8 cellular contexts compared by ENCODE assay signal in genomic region chr4:55733874-55734437, GRCh38.
A peak's percentile ranks its signal among the peaks of the same experiment; 100 is the strongest.
DNase-seq lines count a peak whose midpoint lies in the region; ATAC-seq and TF ChIP-seq lines count a peak whose summit lies in the region.

No MANE protein-coding gene starts in this region.

- POLR2A ChIA-PET in PC-3 (lab: Charles Lee; ENCODE audit: unreplicated experiment), result interaction anchor here (0.6 to 0.9 kb wide), 3 partner anchors 136 to 388 kb away, joined by 3 to 8 read pairs (median 4); partner anchors contain the start of gene SRD5A3

- H3F3A ChIP-seq in GM23248 (ENCODE audit: insufficient read depth), result no peaks in the 10 kb centered on the region
- no peaks in the 10 kb centered on the region for H3F3A ChIP-seq in PC-3 (ENCODE audit: low read length, unreplicated experiment)

- no peaks in the 10 kb centered on the region for H3K4me1 ChIP-seq in GM23248 (ENCODE audit: insufficient read depth)
- peaks cover 15% of the 10 kb centered on the region for H3K4me1 ChIP-seq in PC-3 (ENCODE audit: insufficient read depth, low read length)
- H3K4me1 ChIP-seq in mucosa of stomach (ENCODE audit: control insufficient read depth, insufficient read depth, low read length), result peaks cover 43% of the 10 kb centered on the region

- H3K27ac ChIP-seq in GM23248 (no peak overlapping the region), PC-3 (ENCODE audit: low read length) (peak overlapping the region; percentile 33)

- no peak overlapping the region for H3K4me2 ChIP-seq in GM23248 (ENCODE audit: unreplicated experiment)
- H3K4me2 ChIP-seq in PC-3 (ENCODE audit: low read length), result peak overlapping the region; percentile 52

- no peak overlapping the region for H2AFZ ChIP-seq in GM23248
- H2AFZ ChIP-seq in PC-3 (ENCODE audit: low read length), result no peak overlapping the region

- H3K9ac ChIP-seq in GM23248 (no peak overlapping the region), PC-3 (ENCODE audit: low read length) (no peak overlapping the region), mucosa of stomach (ENCODE audit: low read length) (peak overlapping the region; percentile 15)

- H3K9me2 ChIP-seq in GM23248 (ENCODE audit: insufficient read depth) (no peaks in the 10 kb centered on the region), PC-3 (replicated peaks; ENCODE audit: low read length) (no peaks in the 10 kb centered on the region)

- 0% methylated on average over 2 of the region's 2 CpGs for WGBS in GM23248 (ENCODE audit: low coverage in 1 of 2, low lambda C conversion rate in 2 of 2, missing lambda C conversion rate in 2 of 2), 2 experiments

- DNase-seq in GM23248 (peak; percentile 75), PC-3 (peak; percentile 99), epithelial cell of esophagus (ENCODE audit: low read depth) (peak; percentile 98), islet precursor cell (no peak)
- no peak for DNase-seq in stimulated activated naive CD8-positive, alpha-beta T cell treated with anti-CD3 and anti-CD28 coated beads, Interleukin-15, Interleukin-2, amounts not matched to agents 100 U/mL and 50 U/mL, for 24 hours

- H3K27me3 ChIP-seq in GM23248 (replicated peaks; ENCODE audit: insufficient read depth) (peaks cover 13% of the 10 kb centered on the region), PC-3 (ENCODE audit: low read length) (no peaks in the 10 kb centered on the region), mucosa of stomach (ENCODE audit: control insufficient read depth, insufficient read depth, low read length) (no peaks in the 10 kb centered on the region)

- H3K4me3 ChIP-seq in GM23248 (no peak overlapping the region), PC-3 (ENCODE audit: low read length) (no peak overlapping the region), epithelial cell of esophagus (ENCODE audit: low read length) (no peak overlapping the region), mucosa of stomach (ENCODE audit: low read length) (no peak overlapping the region)

- TF ChIP-seq CTCF in PC-3 (conservative IDR thresholded peaks at IDR 0.05; ENCODE audit: low read depth, low read length) (no peak), epithelial cell of esophagus (IDR thresholded peaks at IDR 0.05; ENCODE audit: insufficient read depth, low read depth, low read length, missing control alignments) (no peak)

- H3K9me3 ChIP-seq in GM23248 (ENCODE audit: low read depth), result no peaks in the 10 kb centered on the region
- no peaks in the 10 kb centered on the region for H3K9me3 ChIP-seq in PC-3 (ENCODE audit: low read length)
- no peaks in the 10 kb centered on the region for H3K9me3 ChIP-seq in mucosa of stomach (ENCODE audit: control insufficient read depth, low read length)

- CTCF ChIA-PET in PC-3 (lab: Charles Lee), result interaction anchor here (0.5 to 1.1 kb wide), 4 partner anchors 30 to 763 kb away, joined by 3 to 4 read pairs (median 4); no protein-coding TSS in a partner anchor

- H3K36me3 ChIP-seq in GM23248 (ENCODE audit: low read depth), result no peaks in the 10 kb centered on the region
- H3K36me3 ChIP-seq in PC-3 (ENCODE audit: low read depth, low read length), result no peaks in the 10 kb centered on the region
- no peaks in the 10 kb centered on the region for H3K36me3 ChIP-seq in mucosa of stomach (ENCODE audit: control insufficient read depth, insufficient read depth, low read length)

- ATAC-seq in PC-3 (peak; percentile 97), HG03469 (IDR thresholded peaks at IDR 0.05; ENCODE audit: unreplicated experiment) (no peak), GM18517 (IDR thresholded peaks at IDR 0.05; ENCODE audit: unreplicated experiment) (no peak)
- no peak for ATAC-seq in stimulated activated naive CD8-positive, alpha-beta T cell treated with anti-CD3 and anti-CD28 coated beads, Interleukin-15, Interleukin-2, amounts not matched to agents 100 U/mL and 50 U/mL, for 24 hours

- no peaks in the 10 kb centered on the region for H3K79me2 ChIP-seq in GM23248 (ENCODE audit: insufficient read depth)
- H3K79me2 ChIP-seq in PC-3 (ENCODE audit: low read length), result no peaks in the 10 kb centered on the region

- intact Hi-C loops in PC-3 (cut with micrococcal nuclease), result loop anchor here (5.0 kb wide), 1 partner anchor 412 kb away; no protein-coding TSS in a partner anchor

- no peaks in the 10 kb centered on the region for H4K20me1 ChIP-seq in GM23248 (ENCODE audit: insufficient read depth)
- H4K20me1 ChIP-seq in PC-3 (ENCODE audit: low read length), result no peaks in the 10 kb centered on the region

- in situ Hi-C loops in GM23248 (cut with MboI), result no loop called here

- no TSS peak for BruUV-seq in PC-3 (replicated peaks; lab: Mats Ljungman, UMichigan)

Comparison
In these comparisons a context has a peak if more than half of its experiments do, and no peak if none do; other contexts are left out.
1. DNase-seq: peak in GM23248 (single experiment), PC-3 (single experiment) and epithelial cell of esophagus (single experiment); none in stimulated activated naive CD8-positive, alpha-beta T cell treated with anti-CD3 and anti-CD28 coated beads, Interleukin-15, Interleukin-2, amounts not matched to agents 100 U/mL and 50 U/mL, for 24 hours (single experiment) and islet precursor cell (single experiment).